In genomic region chr22:35552186-35552842, GRCh38 we compare ENCODE assay signal across 9 cellular contexts. TPM values are rescaled to one million over a fixed set of nuclear protein-coding genes. Genes with fewer than 3 reads are reported as not detected.
A peak's percentile ranks its signal among the peaks of the same experiment; 100 is the strongest.
DNase-seq lines count a peak whose midpoint lies in the region; ATAC-seq and TF ChIP-seq lines count a peak whose summit lies in the region.
"Had no signal": no experiment of that assay in that cellular context is flagged by ENCODE, and none has a peak within 500 bp of the region (broad histone marks: within the 10 kb centered on the region; RNA-seq: fewer than 3 reads in every experiment).

No MANE protein-coding gene starts in this region.

- H3K27me3 ChIP-seq in spleen (replicated peaks in 1 of 7), result peaks cover 0 to 44% (median 0%) of the 10 kb centered on the region in 7 donors

- H3K4me1 ChIP-seq in spleen, result peaks cover 0 to 8% (median 4%) of the 10 kb centered on the region in 6 donors

- no peak overlapping the region for H3K27ac ChIP-seq in spleen
- H3K27ac ChIP-seq: 22Rv1 had no signal

- peaks cover 9% of the 10 kb centered on the region for H3K27me3 Mint-ChIP-seq in T-helper 2 cell treated with Interferon-gamma antibody and Interleukin-4, amounts not matched to agents 5 μg/mL and 100 μg/mL, for 36 hours (ENCODE audit: low read depth)
- H3K27me3 Mint-ChIP-seq in activated naive CD8-positive, alpha-beta T cell treated with anti-CD3 and anti-CD28 coated beads for 36 hours, result no peaks in the 10 kb centered on the region

- DNase-seq in DMS 273 (lab: John Stamatoyannopoulos, UW; ENCODE audit: unreplicated experiment) (peak; percentile 69), DMS 273 treated with DMSO at 0.1 percent for 48 hours (lab: John Stamatoyannopoulos, UW) (no peak), spleen (peak; percentile 80), middle frontal gyrus (ENCODE audit: extremely low spot score, low spot score) (no peak)
- DNase-seq in T-helper 2 cell treated with Interferon-gamma antibody and Interleukin-4, amounts not matched to agents 5 μg/mL and 100 μg/mL, for 36 hours (ENCODE audit: low spot score), result peak; percentile 79
- peak; percentile 83 for DNase-seq in activated naive CD8-positive, alpha-beta T cell treated with anti-CD3 and anti-CD28 coated beads for 36 hours

- H3K36me3 ChIP-seq in spleen, result no peaks in the 10 kb centered on the region

- peak overlapping the region; percentile 54 for H3K27ac Mint-ChIP-seq in T-helper 2 cell treated with Interferon-gamma antibody and Interleukin-4, amounts not matched to agents 5 μg/mL and 100 μg/mL, for 36 hours
- H3K27ac Mint-ChIP-seq in activated naive CD8-positive, alpha-beta T cell treated with anti-CD3 and anti-CD28 coated beads for 36 hours, result no peak overlapping the region

- no peaks in the 10 kb centered on the region for H3K9me3 Mint-ChIP-seq in T-helper 2 cell treated with Interferon-gamma antibody and Interleukin-4, amounts not matched to agents 5 μg/mL and 100 μg/mL, for 36 hours
- no peaks in the 10 kb centered on the region for H3K9me3 Mint-ChIP-seq in activated naive CD8-positive, alpha-beta T cell treated with anti-CD3 and anti-CD28 coated beads for 36 hours

- TF ChIP-seq CTCF in spleen (IDR thresholded peaks at IDR 0.05 in 8 of 11, conservative IDR thresholded peaks at IDR 0.05 in 3 of 11), result no peak

- H3K4me3 Mint-ChIP-seq in T-helper 2 cell treated with Interferon-gamma antibody and Interleukin-4, amounts not matched to agents 5 μg/mL and 100 μg/mL, for 36 hours, result peak overlapping the region; percentile 44
- H3K4me3 Mint-ChIP-seq in activated naive CD8-positive, alpha-beta T cell treated with anti-CD3 and anti-CD28 coated beads for 36 hours, result no peak overlapping the region

- no peaks in the 10 kb centered on the region for H3K36me3 Mint-ChIP-seq in T-helper 2 cell treated with Interferon-gamma antibody and Interleukin-4, amounts not matched to agents 5 μg/mL and 100 μg/mL, for 36 hours (ENCODE audit: low read depth)
- H3K36me3 Mint-ChIP-seq in activated naive CD8-positive, alpha-beta T cell treated with anti-CD3 and anti-CD28 coated beads for 36 hours, result no peaks in the 10 kb centered on the region

- intact Hi-C loops in spleen (cut with DNase I; ENCODE audit: low total_unique reads), result no loop called here

- TF ChIP-seq POLR2A in spleen (IDR thresholded peaks at IDR 0.05), result no peak

- no peaks in the 10 kb centered on the region for H3K9me3 ChIP-seq in spleen

- peaks cover 8% of the 10 kb centered on the region for H3K4me1 Mint-ChIP-seq in T-helper 2 cell treated with Interferon-gamma antibody and Interleukin-4, amounts not matched to agents 5 μg/mL and 100 μg/mL, for 36 hours (ENCODE audit: low read depth)
- H3K4me1 Mint-ChIP-seq in activated naive CD8-positive, alpha-beta T cell treated with anti-CD3 and anti-CD28 coated beads for 36 hours, result peaks cover 16% of the 10 kb centered on the region

- no peak overlapping the region for H3K4me3 ChIP-seq in spleen

- 33 to 38% (median 35%) methylated on average over 13 to 14 of the region's 14 CpGs for WGBS in spleen, 5 donors

- ATAC-seq in HG03196 (IDR thresholded peaks at IDR 0.05; ENCODE audit: unreplicated experiment), result no peak
- no peak for ATAC-seq in GM19023 (IDR thresholded peaks at IDR 0.05; ENCODE audit: unreplicated experiment)

RNA-seq across cellular contexts. Expression of gene RASD2, which starts 11.7 kb away (rescaled TPM):
- under 1 TPM; 0.06 to 0.16 TPM for total RNA-seq in activated naive CD8-positive, alpha-beta T cell treated with anti-CD3 and anti-CD28 coated beads for 36 hours
- total RNA-seq in spleen, result under 1 TPM in 4 of 7 donors, not detected in 3; 0.14 to 0.44 (median 0.22) TPM
- under 1 TPM; 0.04 to 0.24 (median 0.13) TPM for polyA plus RNA-seq in spleen

Comparison
In these comparisons a context has a peak if more than half of its experiments do, and no peak if none do; other contexts are left out.
1. DNase-seq: peak in DMS 273 (single experiment), T-helper 2 cell treated with Interferon-gamma antibody and Interleukin-4, amounts not matched to agents 5 μg/mL and 100 μg/mL, for 36 hours (single experiment), activated naive CD8-positive, alpha-beta T cell treated with anti-CD3 and anti-CD28 coated beads for 36 hours (single experiment) and spleen (single experiment); none in DMS 273 treated with DMSO at 0.1 percent for 48 hours (single experiment) and middle frontal gyrus (single experiment).